Comparison of ENCODE assay signal across 14 cellular contexts in the genomic region with DNA sequence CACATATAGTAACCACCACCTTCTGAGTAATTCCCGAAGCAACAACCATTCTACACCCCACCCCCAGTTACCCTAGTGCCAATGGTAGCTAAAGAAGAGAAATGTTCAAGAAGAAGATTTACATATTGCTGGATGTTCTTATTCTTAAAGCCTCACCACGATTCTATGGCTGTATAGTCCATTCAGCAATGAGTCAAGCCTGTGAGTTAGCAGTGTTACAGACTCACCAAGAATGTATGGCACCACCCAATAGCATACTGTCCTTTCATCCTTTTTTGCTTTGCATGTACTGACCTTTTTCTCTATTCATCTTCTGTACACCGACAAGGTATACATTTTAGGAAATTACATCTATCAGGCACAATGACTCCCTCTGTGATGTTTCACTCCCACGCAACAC.
"Had no signal": no experiment of that assay in that cellular context is flagged by ENCODE, and none has a peak within 500 bp of the region (broad histone marks: within the 10 kb centered on the region; RNA-seq: fewer than 3 reads in every experiment).

No MANE protein-coding gene starts in this region.

- DNase-seq: activated naive CD8-positive, alpha-beta T cell treated with anti-CD3 and anti-CD28 coated beads, Interleukin-2, amount 10 ng/mL, durations not matched to agents 7 days and 5 days; anterior cingulate cortex; effector memory CD4-positive, alpha-beta T cell; kidney; left ventricle myocardium inferior; mesenchymal stem cell; naive thymus-derived CD8-positive, alpha-beta T cell; posterior cingulate gyrus; trophoblast cell had no signal

- H3K4me3 ChIP-seq: breast epithelium, hepatocyte, left ventricle myocardium inferior, right atrium auricular region, suprapubic skin had no signal

- H3K27ac ChIP-seq: breast epithelium, hepatocyte, left ventricle myocardium inferior, right atrium auricular region, suprapubic skin had no signal

- H2AFZ ChIP-seq: hepatocyte had no signal

- H3K4me2 ChIP-seq: hepatocyte had no signal

- H3K4me1 ChIP-seq: breast epithelium, left ventricle myocardium inferior, right atrium auricular region, suprapubic skin had no signal

- H3K9me3 ChIP-seq: breast epithelium, left ventricle myocardium inferior, right atrium auricular region, suprapubic skin had no signal

- ATAC-seq: activated CD4-positive, CD25-positive, alpha-beta regulatory T cell treated with anti-CD3 and anti-CD28 coated beads, Interleukin-2, amount 50 U/mL, for 24 hours; naive thymus-derived CD8-positive, alpha-beta T cell had no signal

- H3K79me2 ChIP-seq: hepatocyte had no signal

- H3K36me3 ChIP-seq: breast epithelium, left ventricle myocardium inferior, right atrium auricular region, suprapubic skin had no signal

- H3K27me3 ChIP-seq: breast epithelium, hepatocyte, right atrium auricular region, suprapubic skin had no signal
